ENCODE assay signal across 1 cellular context in the genomic region with DNA sequence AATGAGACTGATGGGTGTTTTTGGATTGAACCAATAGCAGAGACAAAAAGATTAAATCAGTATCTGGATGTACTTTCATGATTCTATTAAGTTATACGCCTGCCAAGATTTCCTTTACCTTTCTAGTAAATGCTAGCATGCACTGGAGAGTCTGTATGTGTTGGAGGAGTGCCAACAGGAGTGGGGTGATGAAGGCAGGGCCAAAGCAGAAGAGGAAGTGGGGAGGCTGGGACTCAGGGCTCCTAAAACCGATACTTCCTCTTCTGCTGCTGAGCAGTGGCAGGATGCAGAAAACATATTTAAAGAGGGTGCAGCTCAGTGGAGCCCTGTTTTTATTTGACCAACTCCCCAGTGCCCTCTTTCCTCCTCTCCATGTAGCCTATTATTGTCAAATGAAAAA.
TF ChIP-seq lines count a peak whose summit lies in the region.

No MANE protein-coding gene starts in this region.

TF ChIP-seq in GM23338, 12 proteins besides CTCF, POLR2A, EP300 and RAD21 (continued from another document):
- TF ChIP-seq, protein P1, sequence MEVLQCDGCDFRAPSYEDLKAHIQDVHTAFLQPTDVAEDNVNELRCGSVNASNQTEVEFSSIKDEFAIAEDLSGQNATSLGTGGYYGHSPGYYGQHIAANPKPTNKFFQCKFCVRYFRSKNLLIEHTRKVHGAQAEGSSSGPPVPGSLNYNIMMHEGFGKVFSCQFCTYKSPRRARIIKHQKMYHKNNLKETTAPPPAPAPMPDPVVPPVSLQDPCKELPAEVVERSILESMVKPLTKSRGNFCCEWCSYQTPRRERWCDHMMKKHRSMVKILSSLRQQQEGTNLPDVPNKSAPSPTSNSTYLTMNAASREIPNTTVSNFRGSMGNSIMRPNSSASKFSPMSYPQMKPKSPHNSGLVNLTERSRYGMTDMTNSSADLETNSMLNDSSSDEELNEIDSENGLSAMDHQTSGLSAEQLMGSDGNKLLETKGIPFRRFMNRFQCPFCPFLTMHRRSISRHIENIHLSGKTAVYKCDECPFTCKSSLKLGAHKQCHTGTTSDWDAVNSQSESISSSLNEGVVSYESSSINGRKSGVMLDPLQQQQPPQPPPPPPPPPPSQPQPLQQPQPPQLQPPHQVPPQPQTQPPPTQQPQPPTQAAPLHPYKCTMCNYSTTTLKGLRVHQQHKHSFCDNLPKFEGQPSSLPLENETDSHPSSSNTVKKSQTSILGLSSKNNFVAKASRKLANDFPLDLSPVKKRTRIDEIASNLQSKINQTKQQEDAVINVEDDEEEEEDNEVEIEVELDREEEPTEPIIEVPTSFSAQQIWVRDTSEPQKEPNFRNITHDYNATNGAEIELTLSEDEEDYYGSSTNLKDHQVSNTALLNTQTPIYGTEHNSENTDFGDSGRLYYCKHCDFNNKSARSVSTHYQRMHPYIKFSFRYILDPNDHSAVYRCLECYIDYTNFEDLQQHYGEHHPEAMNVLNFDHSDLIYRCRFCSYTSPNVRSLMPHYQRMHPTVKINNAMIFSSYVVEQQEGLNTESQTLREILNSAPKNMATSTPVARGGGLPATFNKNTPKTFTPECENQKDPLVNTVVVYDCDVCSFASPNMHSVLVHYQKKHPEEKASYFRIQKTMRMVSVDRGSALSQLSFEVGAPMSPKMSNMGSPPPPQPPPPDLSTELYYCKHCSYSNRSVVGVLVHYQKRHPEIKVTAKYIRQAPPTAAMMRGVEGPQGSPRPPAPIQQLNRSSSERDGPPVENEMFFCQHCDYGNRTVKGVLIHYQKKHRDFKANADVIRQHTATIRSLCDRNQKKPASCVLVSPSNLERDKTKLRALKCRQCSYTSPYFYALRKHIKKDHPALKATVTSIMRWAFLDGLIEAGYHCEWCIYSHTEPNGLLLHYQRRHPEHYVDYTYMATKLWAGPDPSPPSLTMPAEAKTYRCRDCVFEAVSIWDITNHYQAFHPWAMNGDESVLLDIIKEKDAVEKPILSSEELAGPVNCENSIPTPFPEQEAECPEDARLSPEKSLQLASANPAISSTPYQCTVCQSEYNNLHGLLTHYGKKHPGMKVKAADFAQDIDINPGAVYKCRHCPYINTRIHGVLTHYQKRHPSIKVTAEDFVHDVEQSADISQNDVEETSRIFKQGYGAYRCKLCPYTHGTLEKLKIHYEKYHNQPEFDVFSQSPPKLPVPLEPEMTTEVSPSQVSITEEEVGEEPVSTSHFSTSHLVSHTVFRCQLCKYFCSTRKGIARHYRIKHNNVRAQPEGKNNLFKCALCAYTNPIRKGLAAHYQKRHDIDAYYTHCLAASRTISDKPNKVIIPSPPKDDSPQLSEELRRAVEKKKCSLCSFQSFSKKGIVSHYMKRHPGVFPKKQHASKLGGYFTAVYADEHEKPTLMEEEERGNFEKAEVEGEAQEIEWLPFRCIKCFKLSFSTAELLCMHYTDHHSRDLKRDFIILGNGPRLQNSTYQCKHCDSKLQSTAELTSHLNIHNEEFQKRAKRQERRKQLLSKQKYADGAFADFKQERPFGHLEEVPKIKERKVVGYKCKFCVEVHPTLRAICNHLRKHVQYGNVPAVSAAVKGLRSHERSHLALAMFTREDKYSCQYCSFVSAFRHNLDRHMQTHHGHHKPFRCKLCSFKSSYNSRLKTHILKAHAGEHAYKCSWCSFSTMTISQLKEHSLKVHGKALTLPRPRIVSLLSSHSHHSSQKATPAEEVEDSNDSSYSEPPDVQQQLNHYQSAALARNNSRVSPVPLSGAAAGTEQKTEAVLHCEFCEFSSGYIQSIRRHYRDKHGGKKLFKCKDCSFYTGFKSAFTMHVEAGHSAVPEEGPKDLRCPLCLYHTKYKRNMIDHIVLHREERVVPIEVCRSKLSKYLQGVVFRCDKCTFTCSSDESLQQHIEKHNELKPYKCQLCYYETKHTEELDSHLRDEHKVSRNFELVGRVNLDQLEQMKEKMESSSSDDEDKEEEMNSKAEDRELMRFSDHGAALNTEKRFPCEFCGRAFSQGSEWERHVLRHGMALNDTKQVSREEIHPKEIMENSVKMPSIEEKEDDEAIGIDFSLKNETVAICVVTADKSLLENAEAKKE (CRISPR knock-in tag; IDR thresholded peaks at IDR 0.05) = no peak
- TF ChIP-seq POLR2AphosphoS5 (IDR thresholded peaks at IDR 0.05; ENCODE audit: low read depth) (no peak), STAT1 (IDR thresholded peaks at IDR 0.05; ENCODE audit: unreplicated experiment) (no peak), EZH2phosphoT487 (IDR thresholded peaks at IDR 0.05; ENCODE audit: unreplicated experiment) (no peak), ZNF331 (CRISPR knock-in tag; IDR thresholded peaks at IDR 0.05; ENCODE audit: low read depth) (no peak), ZNF114 (CRISPR knock-in tag; IDR thresholded peaks at IDR 0.05) (no peak), JUNB (IDR thresholded peaks at IDR 0.05; ENCODE audit: unreplicated experiment) (no peak), CREB1 (CRISPR knock-in tag; IDR thresholded peaks at IDR 0.05; ENCODE audit: low read depth) (no peak)
- TF ChIP-seq, protein P2, sequence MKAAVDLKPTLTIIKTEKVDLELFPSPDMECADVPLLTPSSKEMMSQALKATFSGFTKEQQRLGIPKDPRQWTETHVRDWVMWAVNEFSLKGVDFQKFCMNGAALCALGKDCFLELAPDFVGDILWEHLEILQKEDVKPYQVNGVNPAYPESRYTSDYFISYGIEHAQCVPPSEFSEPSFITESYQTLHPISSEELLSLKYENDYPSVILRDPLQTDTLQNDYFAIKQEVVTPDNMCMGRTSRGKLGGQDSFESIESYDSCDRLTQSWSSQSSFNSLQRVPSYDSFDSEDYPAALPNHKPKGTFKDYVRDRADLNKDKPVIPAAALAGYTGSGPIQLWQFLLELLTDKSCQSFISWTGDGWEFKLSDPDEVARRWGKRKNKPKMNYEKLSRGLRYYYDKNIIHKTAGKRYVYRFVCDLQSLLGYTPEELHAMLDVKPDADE (IDR thresholded peaks at IDR 0.05) = no peak
- TF ChIP-seq, protein P3, sequence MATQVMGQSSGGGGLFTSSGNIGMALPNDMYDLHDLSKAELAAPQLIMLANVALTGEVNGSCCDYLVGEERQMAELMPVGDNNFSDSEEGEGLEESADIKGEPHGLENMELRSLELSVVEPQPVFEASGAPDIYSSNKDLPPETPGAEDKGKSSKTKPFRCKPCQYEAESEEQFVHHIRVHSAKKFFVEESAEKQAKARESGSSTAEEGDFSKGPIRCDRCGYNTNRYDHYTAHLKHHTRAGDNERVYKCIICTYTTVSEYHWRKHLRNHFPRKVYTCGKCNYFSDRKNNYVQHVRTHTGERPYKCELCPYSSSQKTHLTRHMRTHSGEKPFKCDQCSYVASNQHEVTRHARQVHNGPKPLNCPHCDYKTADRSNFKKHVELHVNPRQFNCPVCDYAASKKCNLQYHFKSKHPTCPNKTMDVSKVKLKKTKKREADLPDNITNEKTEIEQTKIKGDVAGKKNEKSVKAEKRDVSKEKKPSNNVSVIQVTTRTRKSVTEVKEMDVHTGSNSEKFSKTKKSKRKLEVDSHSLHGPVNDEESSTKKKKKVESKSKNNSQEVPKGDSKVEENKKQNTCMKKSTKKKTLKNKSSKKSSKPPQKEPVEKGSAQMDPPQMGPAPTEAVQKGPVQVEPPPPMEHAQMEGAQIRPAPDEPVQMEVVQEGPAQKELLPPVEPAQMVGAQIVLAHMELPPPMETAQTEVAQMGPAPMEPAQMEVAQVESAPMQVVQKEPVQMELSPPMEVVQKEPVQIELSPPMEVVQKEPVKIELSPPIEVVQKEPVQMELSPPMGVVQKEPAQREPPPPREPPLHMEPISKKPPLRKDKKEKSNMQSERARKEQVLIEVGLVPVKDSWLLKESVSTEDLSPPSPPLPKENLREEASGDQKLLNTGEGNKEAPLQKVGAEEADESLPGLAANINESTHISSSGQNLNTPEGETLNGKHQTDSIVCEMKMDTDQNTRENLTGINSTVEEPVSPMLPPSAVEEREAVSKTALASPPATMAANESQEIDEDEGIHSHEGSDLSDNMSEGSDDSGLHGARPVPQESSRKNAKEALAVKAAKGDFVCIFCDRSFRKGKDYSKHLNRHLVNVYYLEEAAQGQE (IDR thresholded peaks at IDR 0.05; ENCODE audit: unreplicated experiment) = no peak
TF ChIP-seq in GM23338: peak in this region for 0.
